Comparison of ENCODE assay signal across 25 cellular contexts in the genomic region with DNA sequence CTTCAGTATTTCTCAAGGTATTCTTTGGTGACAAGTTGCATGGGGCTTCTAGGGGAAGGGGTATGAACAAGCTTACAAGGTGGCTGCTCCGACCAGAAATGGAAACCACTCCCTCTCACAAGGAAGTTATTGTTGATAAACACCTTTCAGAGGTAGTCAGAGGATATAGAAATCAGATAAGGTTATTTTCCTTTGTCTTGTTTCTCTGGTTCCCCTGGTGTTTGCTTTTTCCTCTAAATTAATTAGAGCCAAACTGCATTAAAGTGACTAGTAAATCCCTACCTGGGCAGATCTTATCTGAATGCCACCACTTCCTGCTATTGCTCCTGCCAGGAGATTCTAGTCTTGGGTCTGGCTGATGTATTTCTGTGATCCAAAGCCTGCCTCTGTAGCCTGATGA.
DNase-seq lines count a peak whose midpoint lies in the region; ATAC-seq and TF ChIP-seq lines count a peak whose summit lies in the region.
"Had no signal": no experiment of that assay in that cellular context is flagged by ENCODE, and none has a peak within 500 bp of the region (broad histone marks: within the 10 kb centered on the region; RNA-seq: fewer than 3 reads in every experiment).

No MANE protein-coding gene starts in this region.

- TF ChIP-seq CTCF in Calu3 (IDR thresholded peaks at IDR 0.05; ENCODE audit: unreplicated experiment): no peak
- TF ChIP-seq CTCF in PC-3 (conservative IDR thresholded peaks at IDR 0.05; ENCODE audit: low read depth, low read length): no peak
- TF ChIP-seq CTCF in dorsolateral prefrontal cortex (IDR thresholded peaks at IDR 0.05 in 54 of 56, conservative IDR thresholded peaks at IDR 0.05 in 2 of 56; ENCODE audit: low read depth in 1 of 56, partially characterized antibody in 56 of 56): no peak

- H3K4me1 ChIP-seq in PC-3 (ENCODE audit: insufficient read depth, low read length) (peaks cover 13% of the 10 kb centered on the region; the same call in 1 of the 2 replicates), HAP-1 (no peaks in the 10 kb centered on the region)

- H3K27me3 ChIP-seq in PC-3 (ENCODE audit: low read length): no peaks in the 10 kb centered on the region
- H3K27me3 ChIP-seq in dorsolateral prefrontal cortex: peaks cover 0 to 2% (median 0%) of the 10 kb centered on the region in 45 donors
- H3K27me3 ChIP-seq in HAP-1 (ENCODE audit: low read depth): no peaks in the 10 kb centered on the region

- peak; percentile 76 for ATAC-seq in PC-3
- ATAC-seq in stimulated activated effector memory CD8-positive, alpha-beta T cell treated with anti-CD3 and anti-CD28 coated beads, Interleukin-12 subunit alpha, Interleukin-12 subunit beta, amount 100 ng/mL, for 72 hours: no peak
- ATAC-seq: HCT116 had no signal

- H3K27me3 Mint-ChIP-seq in Calu3 (ENCODE audit: unreplicated experiment): no peaks in the 10 kb centered on the region
- H3K27me3 Mint-ChIP-seq: CD4-positive, CD25-positive, alpha-beta regulatory T cell; IgD-negative memory B cell had no signal

- no peaks in the 10 kb centered on the region for H3K79me2 ChIP-seq in PC-3 (ENCODE audit: low read length)

- DNase-seq in Calu3 (peak; percentile 46), PC-3 (peak; percentile 55), kidney tubule cell (ENCODE audit: low spot score) (peak; percentile 8), dorsolateral prefrontal cortex (no peak), posterior vena cava (ENCODE audit: low spot score) (no peak), HAP-1 (ENCODE audit: low spot score in 2 of 2) (no peak)
- no peak for DNase-seq in stimulated activated effector memory CD8-positive, alpha-beta T cell treated with anti-CD3 and anti-CD28 coated beads, Interleukin-12 subunit alpha, Interleukin-12 subunit beta, amount 100 ng/mL, for 72 hours (ENCODE audit: low spot score in 2 of 2)
- DNase-seq: CD4-positive, CD25-positive, alpha-beta regulatory T cell; EL; GDM1; NCI-H1105; NCI-H1436 treated with DMSO at 0.1 percent for 48 hours; NCI-H1930; NCI-H2107; NCI-H526; NCI-H82; NK-92 treated with Interleukin-12 subunit alpha and Interleukin-12 subunit beta, amount 100 ng/mL, for 24 hours; Right ventricle myocardium superior; RPMI8226; SW 1271 had no signal

- H3K36me3 ChIP-seq in PC-3 (ENCODE audit: low read depth, low read length): no peaks in the 10 kb centered on the region
- H3K36me3 ChIP-seq in HAP-1 (replicated peaks): no peaks in the 10 kb centered on the region

- no peaks in the 10 kb centered on the region for H4K20me1 ChIP-seq in PC-3 (ENCODE audit: low read length)

- POLR2A ChIA-PET in PC-3 (lab: Charles Lee; ENCODE audit: unreplicated experiment): no interaction called here

- H3K9me2 ChIP-seq in PC-3 (replicated peaks; ENCODE audit: low read length): no peaks in the 10 kb centered on the region

- H3K4me2 ChIP-seq in PC-3 (ENCODE audit: low read length): no peak overlapping the region; the same call in 1 of the 2 replicates
- H3K4me2 ChIP-seq: KMS-11 had no signal

- H3K27ac Mint-ChIP-seq in Calu3 (ENCODE audit: unreplicated experiment): peak overlapping the region; percentile 81
- peak overlapping the region; percentile 54 for H3K27ac Mint-ChIP-seq in stimulated activated effector memory CD8-positive, alpha-beta T cell treated with anti-CD3 and anti-CD28 coated beads, Interleukin-12 subunit alpha, Interleukin-12 subunit beta, amount 100 ng/mL, for 72 hours
- H3K27ac Mint-ChIP-seq: CD4-positive, CD25-positive, alpha-beta regulatory T cell; IgD-negative memory B cell had no signal

- peaks cover 10% of the 10 kb centered on the region for H3K9me3 Mint-ChIP-seq in Calu3 (ENCODE audit: low read depth, unreplicated experiment)
- H3K9me3 Mint-ChIP-seq in stimulated activated effector memory CD8-positive, alpha-beta T cell treated with anti-CD3 and anti-CD28 coated beads, Interleukin-12 subunit alpha, Interleukin-12 subunit beta, amount 100 ng/mL, for 72 hours: peaks cover 17% of the 10 kb centered on the region

- CTCF ChIA-PET in Calu3 (lab: Charles Lee) (interaction anchor here (0.8 to 2.0 kb wide), 5 partner anchors 9 to 734 kb away, joined by 3 to 9 read pairs (median 3); no protein-coding TSS in a partner anchor), PC-3 (lab: Charles Lee) (no interaction called here)

- no peak overlapping the region for H3K9ac ChIP-seq in PC-3 (ENCODE audit: low read length)
- H3K9ac ChIP-seq: KMS-11 had no signal

- H3K36me3 Mint-ChIP-seq in Calu3 (ENCODE audit: insufficient read depth, unreplicated experiment): peaks cover 5% of the 10 kb centered on the region
- no peaks in the 10 kb centered on the region for H3K36me3 Mint-ChIP-seq in stimulated activated effector memory CD8-positive, alpha-beta T cell treated with anti-CD3 and anti-CD28 coated beads, Interleukin-12 subunit alpha, Interleukin-12 subunit beta, amount 100 ng/mL, for 72 hours
- H3K36me3 Mint-ChIP-seq: CD4-positive, CD25-positive, alpha-beta regulatory T cell; IgD-negative memory B cell had no signal

- no peak overlapping the region for H3K4me3 Mint-ChIP-seq in Calu3 (ENCODE audit: low read depth, unreplicated experiment)
- no peak overlapping the region for H3K4me3 Mint-ChIP-seq in stimulated activated effector memory CD8-positive, alpha-beta T cell treated with anti-CD3 and anti-CD28 coated beads, Interleukin-12 subunit alpha, Interleukin-12 subunit beta, amount 100 ng/mL, for 72 hours
- H3K4me3 Mint-ChIP-seq: CD4-positive, CD25-positive, alpha-beta regulatory T cell; IgD-negative memory B cell had no signal

- no peaks in the 10 kb centered on the region for H3F3A ChIP-seq in PC-3 (ENCODE audit: low read length, unreplicated experiment)

- no peak overlapping the region for H2AFZ ChIP-seq in PC-3 (ENCODE audit: low read length)

- H3K9me3 ChIP-seq in PC-3 (ENCODE audit: low read length): no peaks in the 10 kb centered on the region
- no peaks in the 10 kb centered on the region for H3K9me3 ChIP-seq in HAP-1

- H3K27ac ChIP-seq in PC-3 (ENCODE audit: low read length) (peak overlapping the region; percentile 54), dorsolateral prefrontal cortex (no peak overlapping the region)
- H3K27ac ChIP-seq: KMS-11, SK-N-MC had no signal

- no TSS peak for BruUV-seq in Calu3 (replicated peaks; lab: Mats Ljungman, UMichigan)
- BruUV-seq in PC-3 (replicated peaks; lab: Mats Ljungman, UMichigan): no TSS peak

- peaks cover 27% of the 10 kb centered on the region for H3K4me1 Mint-ChIP-seq in Calu3 (ENCODE audit: low read depth, unreplicated experiment)
- H3K4me1 Mint-ChIP-seq in stimulated activated effector memory CD8-positive, alpha-beta T cell treated with anti-CD3 and anti-CD28 coated beads, Interleukin-12 subunit alpha, Interleukin-12 subunit beta, amount 100 ng/mL, for 72 hours: no peaks in the 10 kb centered on the region
- H3K4me1 Mint-ChIP-seq: CD4-positive, CD25-positive, alpha-beta regulatory T cell had no signal

- H3K4me3 ChIP-seq in PC-3 (ENCODE audit: low read length) (no peak overlapping the region), dorsolateral prefrontal cortex (no peak overlapping the region), HAP-1 (no peak overlapping the region)
- H3K4me3 ChIP-seq: GM12878, SK-N-MC had no signal

- intact Hi-C loops in Calu3 (cut with micrococcal nuclease; ENCODE audit: unreplicated experiment): loop anchor here (1.0 kb wide), 1 partner anchor 29 kb away; no protein-coding TSS in a partner anchor
- intact Hi-C loops in PC-3 (cut with micrococcal nuclease): no loop called here
- intact Hi-C loops in dorsolateral prefrontal cortex (cut with DNase I): no loop called here
- intact Hi-C loops in posterior vena cava (cut with DNase I): no loop called here

- in situ Hi-C loops in HAP-1 (cut with MboI; ENCODE audit: low sequenced_read_pairs): no loop called here

Comparison
In these comparisons a context has a peak if more than half of its experiments do, and no peak if none do; other contexts are left out.
1. DNase-seq: peak in Calu3 (single experiment), PC-3 (single experiment) and kidney tubule cell (single experiment); none in stimulated activated effector memory CD8-positive, alpha-beta T cell treated with anti-CD3 and anti-CD28 coated beads, Interleukin-12 subunit alpha, Interleukin-12 subunit beta, amount 100 ng/mL, for 72 hours (0 of 2), dorsolateral prefrontal cortex (0 of 10), posterior vena cava (single experiment) and HAP-1 (0 of 2).